9 cellular contexts compared by ENCODE assay signal in genomic region chr10:84193846-84194423, GRCh38. TPM values are rescaled to one million over a fixed set of nuclear protein-coding genes. Genes with fewer than 3 reads are reported as not detected.
DNase-seq lines count a peak whose midpoint lies in the region; ATAC-seq, FAIRE-seq and TF ChIP-seq lines count a peak whose summit lies in the region.
"Had no signal": no experiment of that assay in that cellular context is flagged by ENCODE, and none has a peak within 500 bp of the region (broad histone marks: within the 10 kb centered on the region; RNA-seq: fewer than 3 reads in every experiment).

No MANE protein-coding gene starts in this region.

- TF ChIP-seq RAD21 in Ishikawa (IDR thresholded peaks at IDR 0.05; ENCODE audit: low read depth), result no peak

- no peaks in the 10 kb centered on the region for H3K4me1 ChIP-seq in small intestine (ENCODE audit: control insufficient read depth in 2 of 2, insufficient read depth in 1 of 2, low read depth in 1 of 2, low read length in 1 of 2)

- peaks cover 11 to 18% of the 10 kb centered on the region in 2 donors for H3K27me3 ChIP-seq in small intestine (ENCODE audit: control insufficient read depth in 2 of 2, insufficient read depth in 2 of 2, low read length in 2 of 2)

- TF ChIP-seq CTCF in fibroblast of villous mesenchyme (IDR thresholded peaks at IDR 0.05; ENCODE audit: insufficient read depth, low read depth, low read length), result no peak

- H3K9me3 ChIP-seq in small intestine (ENCODE audit: control insufficient read depth, low read depth), result no peaks in the 10 kb centered on the region

- ATAC-seq in GM18907 (IDR thresholded peaks at IDR 0.05; ENCODE audit: unreplicated experiment) (peak; percentile 24), HG02571 (IDR thresholded peaks at IDR 0.05; ENCODE audit: unreplicated experiment) (no peak)

- no peak overlapping the region for H3K27ac ChIP-seq in small intestine (ENCODE audit: low read depth in 1 of 2, low read length in 1 of 2)

- TF ChIP-seq EP300 in Ishikawa (IDR thresholded peaks at IDR 0.05; ENCODE audit: borderline replicate concordance), result no peak

- H3K4me3 ChIP-seq in fibroblast of villous mesenchyme (ENCODE audit: low read depth, low read length) (peak overlapping the region; percentile 21), small intestine (ENCODE audit: low read depth in 1 of 2, low read length in 2 of 2) (peak overlapping the region; percentile 20 to 29)

- DNase-seq in fibroblast of villous mesenchyme (ENCODE audit: low read depth) (peak; percentile 3), small intestine (no peak), cerebellum (ENCODE audit: low spot score) (no peak), middle frontal gyrus (ENCODE audit: extremely low spot score, low spot score) (no peak), NCI-H146 treated with DMSO at 0.1 percent for 48 hours (lab: John Stamatoyannopoulos, UW; ENCODE audit: unreplicated experiment) (no peak)
- DNase-seq: stimulated activated naive B cell treated with anti-CD40 and anti-IgM and Interleukin-4, amounts not matched to agents 10 μg/mL and 1 μg/mL and 100 μg/mL, for 72 hours had no signal

- WGBS in small intestine, 3 donors, result 30 to 41% (median 37%) methylated on average over 5 of the region's 5 CpGs

- FAIRE-seq in small intestine (lab: Jason Lieb, UNC), result no peak

- no peaks in the 10 kb centered on the region for H3K36me3 ChIP-seq in small intestine (ENCODE audit: control insufficient read depth in 2 of 2, insufficient read depth in 2 of 2, low read length in 2 of 2)

TF ChIP-seq in Ishikawa, 13 proteins besides CTCF, POLR2A, EP300 and RAD21:
- TF ChIP-seq CREB1 (IDR thresholded peaks at IDR 0.05; ENCODE audit: low read depth) (no peak), ZBTB7A (IDR thresholded peaks at IDR 0.05; ENCODE audit: low read depth) (0 out of 2 replicates have a peak, but pooled peaks have one; percentile 14), TCF12 (IDR thresholded peaks at IDR 0.05; ENCODE audit: low read depth) (no peak), REST (IDR thresholded peaks at IDR 0.05; ENCODE audit: low read depth) (no peak)

RNA-seq across cellular contexts. Expression of gene CDHR1, which starts 0.4 kb away (rescaled TPM):
- total RNA-seq in fibroblast of villous mesenchyme, result under 0.01 and 0.43 TPM in 2 replicates
- under 1 TPM in 1 of 3 donors, not detected in 2; 0.06 TPM for polyA plus RNA-seq in small intestine
- total RNA-seq in cerebellum, result 9.3 TPM

RNA-seq across cellular contexts. Expression of gene GPR15LG, which starts 20.3 kb away (rescaled TPM):
- not detected in 2 replicates for total RNA-seq in fibroblast of villous mesenchyme
- polyA plus RNA-seq in small intestine, result not detected
- 0.36 TPM for total RNA-seq in cerebellum

RNA-seq across cellular contexts. Expression of gene LRIT2, which starts 31.4 kb away (rescaled TPM):
- not detected in 2 replicates for total RNA-seq in fibroblast of villous mesenchyme
- polyA plus RNA-seq in small intestine, result not detected
- total RNA-seq in cerebellum, result not detected

RNA-seq across cellular contexts. Expression of gene LRIT1, which starts 47.4 kb away (rescaled TPM):
- total RNA-seq in fibroblast of villous mesenchyme (not detected in 2 replicates), cerebellum (not detected)
- not detected for polyA plus RNA-seq in small intestine

RNA-seq across cellular contexts. Expression of gene RGR, which starts 50.9 kb away (rescaled TPM):
- total RNA-seq in fibroblast of villous mesenchyme, result not detected in 2 replicates
- polyA plus RNA-seq in small intestine, result under 1 TPM in 1 of 3 donors, not detected in 2; 0.04 TPM
- 0.91 TPM for total RNA-seq in cerebellum
